21 cellular contexts compared by ENCODE assay signal in the genomic region with DNA sequence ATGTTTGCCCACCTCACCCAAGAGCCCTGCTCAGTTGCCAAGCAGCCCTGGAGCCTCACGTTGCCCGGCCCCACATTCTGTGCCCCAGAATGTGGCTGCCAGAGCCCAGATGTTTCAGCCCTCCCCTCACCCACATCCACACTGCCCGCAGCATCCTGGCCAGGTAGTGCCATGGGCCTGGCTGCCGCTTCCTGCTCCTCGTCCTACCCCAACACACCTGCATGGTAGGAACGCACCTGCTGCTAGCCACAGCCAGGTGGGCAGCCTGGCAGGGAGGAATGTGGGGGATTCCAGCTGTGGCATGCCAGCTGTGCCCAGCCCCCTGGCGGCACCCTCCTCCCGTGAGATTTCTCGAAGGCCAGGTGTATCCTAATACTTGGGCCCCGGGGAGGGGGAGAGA. TPM values are rescaled to one million over a fixed set of nuclear protein-coding genes. Genes with fewer than 3 reads are reported as not detected.
A peak's percentile ranks its signal among the peaks of the same experiment; 100 is the strongest.
DNase-seq lines count a peak whose midpoint lies in the region; ATAC-seq, FAIRE-seq and TF ChIP-seq lines count a peak whose summit lies in the region.
"Had no signal": no experiment of that assay in that cellular context is flagged by ENCODE, and none has a peak within 500 bp of the region (broad histone marks: within the 10 kb centered on the region; RNA-seq: fewer than 3 reads in every experiment).

No MANE protein-coding gene starts in this region.

- H3K4ac ChIP-seq in neuronal stem cell (ENCODE audit: low read length) = no peak overlapping the region

- no peak overlapping the region for H3K27ac Mint-ChIP-seq in MCF 10A (ENCODE audit: low read depth, unreplicated experiment)
- H3K27ac Mint-ChIP-seq: GM23338, T-cell had no signal

- H2BK12ac ChIP-seq in neuronal stem cell (ENCODE audit: low read length) = no peak overlapping the region

- BruUV-seq in OCI-LY7 (replicated peaks; lab: Mats Ljungman, UMichigan) (no TSS peak), MCF 10A (replicated peaks; lab: Mats Ljungman, UMichigan) (no TSS peak)

- no peak overlapping the region for H3K4me3 Mint-ChIP-seq in MCF 10A (ENCODE audit: unreplicated experiment)
- H3K4me3 Mint-ChIP-seq: GM23338, T-cell had no signal

- peak overlapping the region; percentile 60 for H3K18ac ChIP-seq in neuronal stem cell (ENCODE audit: low read length)

- peak; percentile 51 for FAIRE-seq in HTR-8/SVneo (lab: Jason Lieb, UNC)
- FAIRE-seq: A204.1, K562 had no signal

- H2AFZ ChIP-seq in OCI-LY7 (ENCODE audit: low read length) (no peak overlapping the region), neuronal stem cell (ENCODE audit: low read length) (no peak overlapping the region)
- H2AFZ ChIP-seq: GM23338 had no signal

- no peaks in the 10 kb centered on the region for H3K4me1 ChIP-seq in OCI-LY7 (ENCODE audit: insufficient read depth, low read length, poor library complexity, severe bottlenecking)
- peaks cover 3 to 19% of the 10 kb centered on the region in 2 donors for H3K4me1 ChIP-seq in neuronal stem cell (ENCODE audit: control insufficient read depth in 2 of 2, insufficient read depth in 1 of 2, low read depth in 1 of 2, low read length in 2 of 2)

- no peaks in the 10 kb centered on the region for H3K79me1 ChIP-seq in neuronal stem cell (ENCODE audit: low read depth, low read length)

- H3K36me3 Mint-ChIP-seq in MCF 10A (ENCODE audit: insufficient read depth, unreplicated experiment) = no peaks in the 10 kb centered on the region
- H3K36me3 Mint-ChIP-seq: T-cell had no signal

- H3K79me2 ChIP-seq in OCI-LY7 (ENCODE audit: insufficient read depth, low read depth, low read length) = no peaks in the 10 kb centered on the region

- H4K20me1 ChIP-seq in OCI-LY7 (ENCODE audit: insufficient read depth, low read length) = no peaks in the 10 kb centered on the region

- H3K9ac ChIP-seq in neuronal stem cell (ENCODE audit: low read depth, low read length, poor library complexity) = peak overlapping the region; percentile 63

- no peak overlapping the region for H3K4me2 ChIP-seq in OCI-LY7 (ENCODE audit: low read length)
- no peak overlapping the region for H3K4me2 ChIP-seq in neuronal stem cell (ENCODE audit: insufficient read depth, low read length, poor library complexity, severe bottlenecking)
- H3K4me2 ChIP-seq: GM23338 had no signal

- H3K14ac ChIP-seq in neuronal stem cell (ENCODE audit: low read length) = no peak overlapping the region

- no CpG with 5 or more reads among the region's 10 CpGs for WGBS in neuronal stem cell (ENCODE audit: extremely low coverage in 2 of 2, insufficient read length in 2 of 2, insufficient replicate concordance in 1 of 2), 2 donors

- no peak overlapping the region for H2BK120ac ChIP-seq in neuronal stem cell (ENCODE audit: low read depth, low read length)

- H3K9me3 ChIP-seq in OCI-LY7 (ENCODE audit: low read length) (no peaks in the 10 kb centered on the region), neuronal stem cell (replicated peaks in 1 of 2; ENCODE audit: control insufficient read depth in 2 of 2, insufficient read depth in 1 of 2, low read depth in 1 of 2, low read length in 2 of 2) (peaks cover 0 to 10% of the 10 kb centered on the region in 2 donors)

- peak overlapping the region; percentile 78 for H2AK5ac ChIP-seq in neuronal stem cell (ENCODE audit: low read depth, low read length)

- H3K4me3 ChIP-seq in OCI-LY7 (ENCODE audit: low read depth, low read length, poor library complexity, severe bottlenecking) (no peak overlapping the region), neuronal stem cell (ENCODE audit: low read length in 2 of 2) (peak overlapping the region in 1 of 2 donors; percentile 37)
- H3K4me3 ChIP-seq: GM23338, K562, SK-N-MC had no signal

- intact Hi-C loops in OCI-LY7 (cut with micrococcal nuclease; ENCODE audit: unreplicated experiment) (no loop called here), MCF 10A (cut with micrococcal nuclease) (no loop called here)

- H3K27me3 ChIP-seq in neuronal stem cell (ENCODE audit: control insufficient read depth in 3 of 3, insufficient read depth in 3 of 3, low read depth in 1 of 3, low read length in 3 of 3) = peaks cover 0 to 84% (median 63%) of the 10 kb centered on the region in 3 experiments

- ATAC-seq in GM21360 (IDR thresholded peaks at IDR 0.05; ENCODE audit: unreplicated experiment) = no peak
- ATAC-seq: GM23338, K562, Panc1, T-cell had no signal

- TF ChIP-seq CTCF in OCI-LY7 (conservative IDR thresholded peaks at IDR 0.05; ENCODE audit: low read length) (no peak), MCF 10A (IDR thresholded peaks at IDR 0.05; ENCODE audit: unreplicated experiment) (no peak)

- CTCF ChIA-PET in OCI-LY7 (lab: Charles Lee; ENCODE audit: unreplicated experiment) (no interaction called here), MCF 10A (lab: Yijun Ruan, JAX) (no interaction called here)

- no peak overlapping the region for H2BK5ac ChIP-seq in neuronal stem cell (ENCODE audit: low read length)

- peak overlapping the region; percentile 9 for H4K91ac ChIP-seq in neuronal stem cell (ENCODE audit: low read depth, low read length, poor library complexity)

- no peaks in the 10 kb centered on the region for H3K9me3 Mint-ChIP-seq in MCF 10A (ENCODE audit: unreplicated experiment)
- H3K9me3 Mint-ChIP-seq: GM23338, T-cell had no signal

- no peak overlapping the region for H4K8ac ChIP-seq in neuronal stem cell (ENCODE audit: low read depth, low read length)

- H3K27ac ChIP-seq in OCI-LY7 (ENCODE audit: low read depth, low read length, poor library complexity, severe bottlenecking) (no peak overlapping the region), neuronal stem cell (replicated peaks; ENCODE audit: low read length) (no peak overlapping the region)
- H3K27ac ChIP-seq: HL-60, SK-N-MC had no signal

- no peaks in the 10 kb centered on the region for H3K9me2 ChIP-seq in OCI-LY7 (ENCODE audit: insufficient read depth, low read length)

- H3K27me3 Mint-ChIP-seq in MCF 10A (ENCODE audit: insufficient read depth, unreplicated experiment) = no peaks in the 10 kb centered on the region

- POLR2A ChIA-PET in OCI-LY7 (lab: Charles Lee) = no interaction called here
- POLR2A ChIA-PET in MCF 10A (lab: Yijun Ruan, JAX) = no interaction called here

- DNase-seq in NCI-H2171 treated with DMSO at 0.1 percent for 48 hours (lab: John Stamatoyannopoulos, UW) (peak; percentile 15), NCI-H2171 (lab: John Stamatoyannopoulos, UW) (no peak), HTR-8/SVneo (ENCODE audit: insufficient read length, low spot score) (no peak), OCI-LY7 (ENCODE audit: low spot score) (peak; percentile 30), neuronal stem cell (ENCODE audit: low spot score) (no peak), dermis blood vessel endothelial cell (no peak), MCF 10A (ENCODE audit: unreplicated experiment) (no peak)
- DNase-seq: C1 segment of cervical spinal cord, NCI-H187 treated with DMSO at 0.1 percent for 48 hours, NCI-H446 treated with DMSO at 0.1 percent for 48 hours, NCI-H82, Right ventricle myocardium superior, T-cell had no signal

- H3K36me3 ChIP-seq in OCI-LY7 (ENCODE audit: insufficient read depth, low read length) = no peaks in the 10 kb centered on the region
- no peaks in the 10 kb centered on the region for H3K36me3 ChIP-seq in neuronal stem cell (replicated peaks in 1 of 2; ENCODE audit: control insufficient read depth in 2 of 2, insufficient read depth in 2 of 2, low read length in 2 of 2)

- H2BK15ac ChIP-seq in neuronal stem cell (ENCODE audit: low read length) = no peak overlapping the region

- peak overlapping the region; percentile 25 for H3K23ac ChIP-seq in neuronal stem cell (ENCODE audit: low read depth, low read length, poor library complexity)

- H3K4me1 Mint-ChIP-seq in MCF 10A (ENCODE audit: insufficient read depth, unreplicated experiment) = peaks cover 14% of the 10 kb centered on the region

RNA-seq across cellular contexts. Expression of a gene that starts 7.5 kb away (rescaled TPM):
- 0.03 and 0.16 TPM in 2 replicates for total RNA-seq in OCI-LY7 (2014; rRNA removed; shearing (Covaris generic))
- total RNA-seq in OCI-LY7 (2022) (0.68 and 0.72 TPM in 2 replicates), dermis blood vessel endothelial cell (12.6 and 23.7 TPM in 2 replicates), MCF 10A (2022) (26.9 and 27.2 TPM in 2 replicates)
- 0.07 TPM for polyA plus RNA-seq in neuronal stem cell (2013, experiment 1 of 2)
- polyA plus RNA-seq in neuronal stem cell (2013, experiment 2 of 2) = 0.07 TPM

RNA-seq across cellular contexts. Expression of a gene that starts 18.4 kb away (rescaled TPM):
- total RNA-seq in OCI-LY7 (2014; rRNA removed; shearing (Covaris generic)) = 0.06 and 0.18 TPM in 2 replicates
- 0.77 and 0.84 TPM in 2 replicates for total RNA-seq in OCI-LY7 (2022)
- 0.03 TPM for polyA plus RNA-seq in neuronal stem cell (2013, experiment 1 of 2)
- polyA plus RNA-seq in neuronal stem cell (2013, experiment 2 of 2) = 0.03 TPM
- total RNA-seq in dermis blood vessel endothelial cell = 0.09 and 0.17 TPM in 2 replicates
- total RNA-seq in MCF 10A (2022) = not detected in 2 replicates
- total RNA-seq: G401, T-cell had no signal

RNA-seq across cellular contexts. Expression of a gene that starts 30.8 kb away (rescaled TPM):
- 29.5 and 43.0 TPM in 2 replicates for total RNA-seq in OCI-LY7 (2014; rRNA removed; shearing (Covaris generic))
- total RNA-seq in OCI-LY7 (2022) (24.7 and 32.4 TPM in 2 replicates), dermis blood vessel endothelial cell (19.5 and 20.6 TPM in 2 replicates), MCF 10A (2022) (44.4 and 47.5 TPM in 2 replicates)
- 34.0 TPM for polyA plus RNA-seq in neuronal stem cell (2013, experiment 1 of 2)
- polyA plus RNA-seq in neuronal stem cell (2013, experiment 2 of 2) = 31.8 TPM

RNA-seq across cellular contexts. Expression of a gene that starts 42.1 kb away (rescaled TPM):
- 237 and 243 TPM in 2 replicates for total RNA-seq in OCI-LY7 (2014; rRNA removed; shearing (Covaris generic))
- total RNA-seq in OCI-LY7 (2022) (171 and 183 TPM in 2 replicates), dermis blood vessel endothelial cell (52.9 and 98.1 TPM in 2 replicates), MCF 10A (2022) (197 and 219 TPM in 2 replicates)
- polyA plus RNA-seq in neuronal stem cell (2013, experiment 1 of 2) = 115 TPM
- polyA plus RNA-seq in neuronal stem cell (2013, experiment 2 of 2) = 115 TPM

RNA-seq across cellular contexts. Expression of a gene that starts 49.4 kb away (rescaled TPM):
- total RNA-seq in OCI-LY7 (2014; rRNA removed; shearing (Covaris generic)) = 1,039 and 1,069 TPM in 2 replicates
- total RNA-seq in OCI-LY7 (2022) (398 and 581 TPM in 2 replicates), dermis blood vessel endothelial cell (1,244 and 1,415 TPM in 2 replicates), MCF 10A (2022) (792 and 1,042 TPM in 2 replicates)
- polyA plus RNA-seq in neuronal stem cell (2013, experiment 1 of 2) = 336 TPM
- 330 TPM for polyA plus RNA-seq in neuronal stem cell (2013, experiment 2 of 2)

Comparison
In these comparisons a context has a peak if more than half of its experiments do, and no peak if none do; other contexts are left out.
1. DNase-seq: peak in NCI-H2171 treated with DMSO at 0.1 percent for 48 hours (single experiment) and OCI-LY7 (single experiment); none in NCI-H2171 (single experiment), HTR-8/SVneo (single experiment), neuronal stem cell (single experiment), dermis blood vessel endothelial cell (single experiment) and MCF 10A (single experiment).